ENCODE assay signal across 19 cellular contexts in genomic region chr9:120882935-120883607, GRCh38. TPM values are rescaled to one million over a fixed set of nuclear protein-coding genes. Genes with fewer than 3 reads are reported as not detected.
DNase-seq lines count a peak whose midpoint lies in the region; ATAC-seq and TF ChIP-seq lines count a peak whose summit lies in the region.
"Had no signal": no experiment of that assay in that cellular context is flagged by ENCODE, and none has a peak within 500 bp of the region (broad histone marks: within the 10 kb centered on the region; RNA-seq: fewer than 3 reads in every experiment).

No MANE protein-coding gene starts in this region.

- no peaks in the 10 kb centered on the region for H4K20me1 ChIP-seq in OCI-LY1 (ENCODE audit: insufficient read depth, low read length)

- peaks cover 45% of the 10 kb centered on the region for H3K4me1 ChIP-seq in OCI-LY1 (ENCODE audit: insufficient read depth, low read length, severe bottlenecking)
- H3K4me1 ChIP-seq in right cardiac atrium (ENCODE audit: control insufficient read depth, insufficient read depth, low read length), result no peaks in the 10 kb centered on the region

- no peaks in the 10 kb centered on the region for H3F3A ChIP-seq in OCI-LY1 (ENCODE audit: insufficient read depth, low read length)

- intact Hi-C loops in right cardiac atrium (cut with DNase I), result no loop called here

- H3K79me2 ChIP-seq in OCI-LY1 (ENCODE audit: insufficient read depth, low read length), result no peaks in the 10 kb centered on the region

- no peak overlapping the region for H3K9ac ChIP-seq in OCI-LY1 (ENCODE audit: low read length)
- H3K9ac ChIP-seq: GM23248 had no signal

- H2AFZ ChIP-seq in OCI-LY1 (ENCODE audit: low read length), result no peak overlapping the region
- H2AFZ ChIP-seq: GM23248 had no signal

- no peak overlapping the region for H3K4me2 ChIP-seq in OCI-LY1 (ENCODE audit: low read length)

- no peaks in the 10 kb centered on the region for H3K36me3 ChIP-seq in OCI-LY1 (ENCODE audit: insufficient read depth, low read length)
- H3K36me3 ChIP-seq: colonic mucosa, gastroesophageal sphincter had no signal

- ATAC-seq in stimulated activated naive CD8-positive, alpha-beta T cell treated with anti-CD3 and anti-CD28 coated beads, Interleukin-15, Interleukin-2, amounts not matched to agents 100 U/mL and 50 U/mL, for 24 hours, result no peak
- ATAC-seq in HG02610 (IDR thresholded peaks at IDR 0.05; ENCODE audit: unreplicated experiment) (no peak), HG03442 (IDR thresholded peaks at IDR 0.05; ENCODE audit: unreplicated experiment) (no peak), right cardiac atrium (no peak)
- ATAC-seq: gastroesophageal sphincter had no signal

- no peaks in the 10 kb centered on the region for H3K9me3 Mint-ChIP-seq in stimulated activated naive CD8-positive, alpha-beta T cell treated with anti-CD3 and anti-CD28 coated beads, Interleukin-15, Interleukin-2, amounts not matched to agents 100 ng/mL and 50 ng/mL, for 24 hours
- H3K9me3 Mint-ChIP-seq: naive B cell had no signal

- no peaks in the 10 kb centered on the region for H3K9me3 ChIP-seq in OCI-LY1 (ENCODE audit: low read length)
- no peaks in the 10 kb centered on the region for H3K9me3 ChIP-seq in right cardiac atrium (ENCODE audit: control insufficient read depth, low read length)
- H3K9me3 ChIP-seq: colonic mucosa, gastroesophageal sphincter had no signal

- 81% methylated on average over 10 of the region's 10 CpGs for WGBS in right cardiac atrium

- no peak for DNase-seq in stimulated activated naive CD8-positive, alpha-beta T cell treated with anti-CD3 and anti-CD28 coated beads, Interleukin-15, Interleukin-2, amounts not matched to agents 100 U/mL and 50 U/mL, for 24 hours
- DNase-seq in astrocyte of the cerebellum (ENCODE audit: low read depth) (peak; percentile 11), right cardiac atrium (no peak)
- DNase-seq: activated CD4-positive, alpha-beta T cell treated with anti-CD3 and anti-CD28 coated beads for 4 hours; activated T-cell treated with anti-CD3 and anti-CD28 coated beads, Interleukin-2, amount 50 U/mL, for 1 hour; aorta; colonic mucosa; DMS153; GM23248; naive B cell; NCI-H2029 treated with DMSO at 0.1 percent for 48 hours; SHP77; T-helper 9 cell had no signal

- H3K27ac ChIP-seq in OCI-LY1 (ENCODE audit: low read depth, low read length, poor library complexity, severe bottlenecking) (peak overlapping the region; percentile 33), right cardiac atrium (ENCODE audit: low read length) (no peak overlapping the region)
- H3K27ac ChIP-seq: colonic mucosa, gastroesophageal sphincter, GM23248 had no signal

- TF ChIP-seq CTCF in OCI-LY1 (IDR thresholded peaks at IDR 0.05; ENCODE audit: low read length) (no peak), astrocyte of the cerebellum (IDR thresholded peaks at IDR 0.05; ENCODE audit: low read depth, low read length, missing control alignments) (no peak)

- H3K27me3 Mint-ChIP-seq in stimulated activated naive CD8-positive, alpha-beta T cell treated with anti-CD3 and anti-CD28 coated beads, Interleukin-15, Interleukin-2, amounts not matched to agents 100 ng/mL and 50 ng/mL, for 24 hours, result no peaks in the 10 kb centered on the region

- no peak overlapping the region for H3K4me3 Mint-ChIP-seq in stimulated activated naive CD8-positive, alpha-beta T cell treated with anti-CD3 and anti-CD28 coated beads, Interleukin-15, Interleukin-2, amounts not matched to agents 100 ng/mL and 50 ng/mL, for 24 hours
- H3K4me3 Mint-ChIP-seq: naive B cell had no signal

- no peaks in the 10 kb centered on the region for H3K9me2 ChIP-seq in OCI-LY1 (ENCODE audit: low read depth, low read length)

- H3K36me3 Mint-ChIP-seq in stimulated activated naive CD8-positive, alpha-beta T cell treated with anti-CD3 and anti-CD28 coated beads, Interleukin-15, Interleukin-2, amounts not matched to agents 100 ng/mL and 50 ng/mL, for 24 hours (ENCODE audit: low read depth), result no peaks in the 10 kb centered on the region
- H3K36me3 Mint-ChIP-seq: naive B cell had no signal

- in situ Hi-C loops in astrocyte of the cerebellum (cut with HindIII; ENCODE audit: low sequenced_read_pairs), result no loop called here

- H3K27ac Mint-ChIP-seq in stimulated activated naive CD8-positive, alpha-beta T cell treated with anti-CD3 and anti-CD28 coated beads, Interleukin-15, Interleukin-2, amounts not matched to agents 100 ng/mL and 50 ng/mL, for 24 hours, result peak overlapping the region; percentile 40
- H3K27ac Mint-ChIP-seq: naive B cell had no signal

- peaks cover 72% of the 10 kb centered on the region for H3K4me1 Mint-ChIP-seq in stimulated activated naive CD8-positive, alpha-beta T cell treated with anti-CD3 and anti-CD28 coated beads, Interleukin-15, Interleukin-2, amounts not matched to agents 100 ng/mL and 50 ng/mL, for 24 hours (ENCODE audit: low read depth)

- H3K4me3 ChIP-seq in OCI-LY1 (ENCODE audit: low read depth, low read length, poor library complexity, severe bottlenecking), result no peak overlapping the region
- H3K4me3 ChIP-seq in astrocyte of the cerebellum (ENCODE audit: low read depth, low read length), result no peak overlapping the region
- H3K4me3 ChIP-seq in right cardiac atrium (ENCODE audit: low read length), result no peak overlapping the region
- H3K4me3 ChIP-seq: colonic mucosa, gastroesophageal sphincter, GM23248, lung had no signal

- H3K27me3 ChIP-seq in OCI-LY1 (ENCODE audit: insufficient read depth, low read length), result no peaks in the 10 kb centered on the region
- H3K27me3 ChIP-seq in right cardiac atrium (ENCODE audit: control insufficient read depth, insufficient read depth), result no peaks in the 10 kb centered on the region
- H3K27me3 ChIP-seq: colonic mucosa, gastroesophageal sphincter had no signal

RNA-seq across cellular contexts. Expression of gene PHF19, which starts 6.1 kb away (rescaled TPM):
- total RNA-seq in right cardiac atrium, result 10 to 100 TPM; 16.0 to 21.3 (median 19.7) TPM
- polyA plus RNA-seq in right cardiac atrium, result 16.2 TPM

RNA-seq across cellular contexts. Expression of gene PSMD5, which starts 40.3 kb away (rescaled TPM):
- 10 to 100 TPM; 16.6 to 26.0 (median 22.7) TPM for total RNA-seq in right cardiac atrium
- polyA plus RNA-seq in right cardiac atrium, result 8.7 TPM

RNA-seq across cellular contexts. Expression of gene TRAF1, which starts 43.5 kb away (rescaled TPM):
- total RNA-seq in right cardiac atrium, result 1 to 10 TPM; 4.1 to 6.1 (median 5.1) TPM
- polyA plus RNA-seq in right cardiac atrium, result 3.9 TPM
